In genomic region chr15:57079907-57080750, GRCh38 we compare ENCODE assay signal across 11 cellular contexts.
A peak's percentile ranks its signal among the peaks of the same experiment; 100 is the strongest.
DNase-seq lines count a peak whose midpoint lies in the region; ATAC-seq and TF ChIP-seq lines count a peak whose summit lies in the region.
"Had no signal": no experiment of that assay in that cellular context is flagged by ENCODE, and none has a peak within 500 bp of the region (broad histone marks: within the 10 kb centered on the region; RNA-seq: fewer than 3 reads in every experiment).

No MANE protein-coding gene starts in this region.

- dilution Hi-C loops in IMR-90 (cut with HindIII; ENCODE audit: low sequenced_read_pairs, unreplicated experiment): no loop called here

- POLR2A ChIA-PET in IMR-90 (lab: Charles Lee; ENCODE audit: unreplicated experiment): interaction anchor here (0.5 kb wide), 1 partner anchor 130 kb away, joined by 3 read pairs; no protein-coding TSS in a partner anchor
- POLR2A ChIA-PET in WTC11 (lab: Charles Lee): no interaction called here

- intact Hi-C loops in IMR-90 (cut with micrococcal nuclease): no loop called here

- no peak for TF ChIP-seq CTCF in IMR-90 (conservative IDR thresholded peaks at IDR 0.05; ENCODE audit: low read depth, low read length)
- TF ChIP-seq CTCF in WTC11 (IDR thresholded peaks at IDR 0.05): no peak

- no peaks in the 10 kb centered on the region for H3K27me3 ChIP-seq in IMR-90 (ENCODE audit: control insufficient read depth, insufficient read depth, low read length)

- no peak overlapping the region for H3K18ac ChIP-seq in IMR-90 (ENCODE audit: low read depth, low read length)

- no peak overlapping the region for H3K9ac ChIP-seq in IMR-90 (ENCODE audit: low read depth, low read length)

- peak overlapping the region; percentile 30 for H2BK5ac ChIP-seq in IMR-90 (ENCODE audit: low read depth, low read length, poor library complexity, severe bottlenecking)

- no peak overlapping the region; the same call in 1 of the 2 replicates for H4K91ac ChIP-seq in IMR-90 (ENCODE audit: insufficient read depth, low read depth, low read length)

- peaks cover 16% of the 10 kb centered on the region for H3K4me1 Mint-ChIP-seq in WTC11

- no peak overlapping the region for H3K4me3 Mint-ChIP-seq in WTC11

- no peaks in the 10 kb centered on the region; the same call in 1 of the 2 replicates for H3K4me1 ChIP-seq in IMR-90 (ENCODE audit: control insufficient read depth, insufficient read depth, low read length)

- no CpG with 5 or more reads among the region's 5 CpGs for WGBS in IMR-90 (ENCODE audit: extremely low coverage in 2 of 2, insufficient read length in 1 of 2), 2 experiments

- H3K4ac ChIP-seq in IMR-90 (ENCODE audit: low read depth, low read length): no peak overlapping the region

- no peak overlapping the region for H2AK9ac ChIP-seq in IMR-90 (replicated peaks; ENCODE audit: low read depth, low read length, poor library complexity)

- no peak for TF ChIP-seq POLR2A in IMR-90 (IDR thresholded peaks at IDR 0.05; ENCODE audit: low read depth, low read length)

- H4K5ac ChIP-seq in IMR-90 (ENCODE audit: low read depth, low read length): no peak overlapping the region

- peak overlapping the region; percentile 61; the same call in 1 of the 2 replicates for H3K4me2 ChIP-seq in IMR-90 (ENCODE audit: low read depth, low read length)

- H3K9me3 ChIP-seq in IMR-90 (ENCODE audit: control insufficient read depth, insufficient read depth, low read length): no peaks in the 10 kb centered on the region

- no peak for DNase-seq in IMR-90
- DNase-seq in WTC11 (ENCODE audit: low spot score): no peak
- DNase-seq in pons (ENCODE audit: low spot score): peak; percentile 76
- no peak for DNase-seq in NCI-H510A (lab: John Stamatoyannopoulos, UW)
- no peak for DNase-seq in A172 (ENCODE audit: low spot score)
- DNase-seq: effector memory CD4-positive, alpha-beta T cell; GOT3; NCI-H524; stimulated activated CD4-positive, alpha-beta T cell treated with anti-CD3 and anti-CD28 coated beads, Interleukin-2, amount 100 ng/mL, for 48 hours had no signal

- H3K27ac Mint-ChIP-seq in WTC11: 0 out of 2 replicates have a peak overlapping the region, but pooled peaks have one; percentile 65

- H3K9me1 ChIP-seq in IMR-90 (ENCODE audit: insufficient read depth, low read length): no peaks in the 10 kb centered on the region; the same call in 1 of the 2 replicates

- no TSS peak for BruUV-seq in IMR-90 (replicated peaks; lab: Mats Ljungman, UMichigan)

- peaks cover 10% of the 10 kb centered on the region; the same call in 1 of the 2 replicates for H4K20me1 ChIP-seq in IMR-90 (ENCODE audit: insufficient read depth, low read length)

- no peak overlapping the region for H3K27ac ChIP-seq in IMR-90 (ENCODE audit: insufficient read depth, low read length)

- H3K27me3 Mint-ChIP-seq in WTC11 (ENCODE audit: low read depth): no peaks in the 10 kb centered on the region

- no peak overlapping the region for H2AK5ac ChIP-seq in IMR-90 (ENCODE audit: low read depth, low read length)

- H3K79me1 ChIP-seq in IMR-90 (ENCODE audit: low read depth in 1 of 2, low read length in 2 of 2): peaks cover 17 to 66% of the 10 kb centered on the region in 2 experiments; a peak in 3 of 4 replicates

- no peak overlapping the region for H3K4me3 ChIP-seq in IMR-90 (ENCODE audit: insufficient read depth, low read depth, low read length)

- CTCF ChIA-PET in IMR-90 (lab: Yijun Ruan, JAX) (interaction anchor here (0.6 kb wide), 1 partner anchor 122 kb away, joined by 3 read pairs; no protein-coding TSS in a partner anchor), WTC11 (lab: Charles Lee) (interaction anchor here (0.7 kb wide), 1 partner anchor 62 kb away, joined by 3 read pairs; no protein-coding TSS in a partner anchor)

- H4K8ac ChIP-seq in IMR-90 (ENCODE audit: low read depth in 2 of 2, low read length in 2 of 2): peak overlapping the region in 1 of 2 experiments; percentile 12; a peak in 1 of 4 replicates

- peak overlapping the region; percentile 51; the same call in 1 of the 2 replicates for H3K23ac ChIP-seq in IMR-90 (ENCODE audit: low read depth, low read length)

- H3K36me3 Mint-ChIP-seq in WTC11: no peaks in the 10 kb centered on the region

- no peak overlapping the region for H3K14ac ChIP-seq in IMR-90 (replicated peaks; ENCODE audit: low read depth, low read length)

- no peak overlapping the region for H2BK20ac ChIP-seq in IMR-90 (ENCODE audit: low read depth, low read length)

- H2AFZ ChIP-seq in IMR-90 (replicated peaks; ENCODE audit: low read length, poor library complexity): no peak overlapping the region

- no peaks in the 10 kb centered on the region for H3K9me3 Mint-ChIP-seq in WTC11

- no peak overlapping the region for H2BK120ac ChIP-seq in IMR-90 (ENCODE audit: low read depth, low read length)

- H2BK15ac ChIP-seq in IMR-90 (ENCODE audit: low read depth, low read length): no peak overlapping the region

- H3K36me3 ChIP-seq in IMR-90 (ENCODE audit: control insufficient read depth, insufficient read depth, low read length): no peaks in the 10 kb centered on the region

- in situ Hi-C loops in IMR-90 (cut with MboI; ENCODE audit: low sequenced_read_pairs): no loop called here

- TF ChIP-seq RAD21 in IMR-90 (IDR thresholded peaks at IDR 0.05; ENCODE audit: low read length): no peak

- ATAC-seq in GM19043 (IDR thresholded peaks at IDR 0.05; ENCODE audit: low read depth, unreplicated experiment) (peak; percentile 51), IMR-90 (ENCODE audit: low read depth) (no peak), WTC11 (peak; percentile 65), HG02970 (IDR thresholded peaks at IDR 0.05; ENCODE audit: low FRiP score, unreplicated experiment) (no peak)

- H3K56ac ChIP-seq in IMR-90 (ENCODE audit: extremely low read depth, insufficient read depth, low read length): no peak overlapping the region

TF ChIP-seq in IMR-90, 13 proteins besides CTCF, POLR2A, EP300 and RAD21 (continues in another document):
- TF ChIP-seq MXI1 (IDR thresholded peaks at IDR 0.05; ENCODE audit: borderline replicate concordance, low read depth, low read length): no peak
- TF ChIP-seq RCOR1 (IDR thresholded peaks at IDR 0.05; ENCODE audit: insufficient replicate concordance, low read length): no peak
- TF ChIP-seq CEBPB (IDR thresholded peaks at IDR 0.05; ENCODE audit: low read depth, low read length): no peak
- no peak for TF ChIP-seq MAFK (IDR thresholded peaks at IDR 0.05; ENCODE audit: low read depth, low read length)
- no peak for TF ChIP-seq BHLHE40 (IDR thresholded peaks at IDR 0.05; ENCODE audit: low read depth, low read length)
- TF ChIP-seq MAZ (IDR thresholded peaks at IDR 0.05; ENCODE audit: borderline replicate concordance, low read depth, low read length): no peak
- no peak for TF ChIP-seq ELK1 (IDR thresholded peaks at IDR 0.05; ENCODE audit: borderline replicate concordance, low read depth, low read length)
- TF ChIP-seq CHD1 (IDR thresholded peaks at IDR 0.05; ENCODE audit: low read depth, low read length): no peak
- no peak for TF ChIP-seq USF2 (IDR thresholded peaks at IDR 0.05; ENCODE audit: low read depth, low read length)
- TF ChIP-seq NFE2L2 (IDR thresholded peaks at IDR 0.05; ENCODE audit: low read depth, low read length): no peak

TF ChIP-seq in WTC11, 78 proteins besides CTCF, POLR2A, EP300 and RAD21:
- TF ChIP-seq FOXP1 (CRISPR knock-in tag; IDR thresholded peaks at IDR 0.05; ENCODE audit: borderline replicate concordance) (no peak), ERG (CRISPR knock-in tag; IDR thresholded peaks at IDR 0.05) (no peak), FOXJ3 (CRISPR knock-in tag; IDR thresholded peaks at IDR 0.05; ENCODE audit: borderline replicate concordance) (no peak), ATF6 (CRISPR knock-in tag; IDR thresholded peaks at IDR 0.05) (no peak), CBFB (CRISPR knock-in tag; IDR thresholded peaks at IDR 0.05; ENCODE audit: low read depth) (no peak)
TF ChIP-seq in WTC11: peak in this region for 0.

Comparison
In these comparisons a context has a peak if more than half of its experiments do, and no peak if none do; other contexts are left out.
1. ATAC-seq: peak in GM19043 (single experiment) and WTC11 (single experiment); none in IMR-90 (single experiment) and HG02970 (single experiment).